In the genomic region with DNA sequence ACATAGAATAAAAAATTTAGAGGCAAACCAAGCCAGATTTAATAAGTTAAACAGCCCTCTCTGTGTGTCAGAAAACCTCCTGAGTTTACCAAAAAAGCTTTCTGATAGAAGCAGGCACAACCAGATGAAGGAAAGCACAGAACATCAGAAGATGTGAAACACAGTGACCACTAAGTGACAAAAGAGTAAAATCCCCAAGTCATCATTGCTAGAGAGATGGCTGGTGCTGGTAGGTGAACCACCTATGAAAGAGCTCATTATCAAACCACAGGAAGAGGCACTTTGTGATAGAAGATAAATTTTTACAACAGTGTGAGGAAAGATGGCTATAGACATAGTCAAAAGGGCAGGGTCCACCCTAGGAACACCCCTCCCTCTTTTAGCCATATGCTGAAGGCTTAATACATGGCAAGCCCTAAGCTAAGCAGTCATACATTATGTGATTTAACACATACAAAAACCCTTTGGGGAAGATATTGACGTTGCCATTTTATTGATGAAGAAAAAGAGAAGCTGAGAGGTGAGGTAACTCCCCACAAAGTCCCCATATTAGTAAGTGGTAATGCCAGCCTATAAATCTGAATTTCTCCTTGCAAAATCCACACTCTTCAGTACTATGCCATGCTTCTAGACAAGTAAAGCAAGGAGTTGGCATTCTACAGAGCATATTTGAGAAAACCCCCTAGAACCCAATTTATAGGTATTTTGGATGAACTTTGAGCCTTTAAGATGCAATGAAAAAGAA, we compare ENCODE assay signal across 21 cellular contexts.
"Had no signal": no experiment of that assay in that cellular context is flagged by ENCODE, and none has a peak within 500 bp of the region (broad histone marks: within the 10 kb centered on the region; RNA-seq: fewer than 3 reads in every experiment).

No MANE protein-coding gene starts in this region.

- H3K4me3 ChIP-seq: dorsolateral prefrontal cortex, lower lobe of right lung, prostate gland, sigmoid colon, thoracic aorta, tibial nerve, upper lobe of left lung had no signal

- H3K9me3 ChIP-seq: lower lobe of right lung, prostate gland, sigmoid colon, thoracic aorta had no signal

- ATAC-seq: left ventricle myocardium superior; lower lobe of right lung; naive thymus-derived CD8-positive, alpha-beta T cell; right cardiac atrium; stimulated activated effector memory CD8-positive, alpha-beta T cell treated with anti-CD3 and anti-CD28 coated beads, Interleukin-12 subunit alpha, Interleukin-12 subunit beta, amount 100 ng/mL, for 72 hours had no signal

- H3K4me1 ChIP-seq: lower lobe of right lung, prostate gland, sigmoid colon, tibial nerve, upper lobe of left lung had no signal

- H3K27ac ChIP-seq: dorsolateral prefrontal cortex, lower lobe of right lung, prostate gland, sigmoid colon, thoracic aorta, tibial nerve, upper lobe of left lung had no signal

- H3K36me3 ChIP-seq: lower lobe of right lung, prostate gland, sigmoid colon, thoracic aorta, tibial nerve, upper lobe of left lung had no signal

- DNase-seq: dorsolateral prefrontal cortex; effector CD4-positive, alpha-beta T cell; hypothalamus; immature natural killer cell; islet precursor cell; kidney glomerular epithelial cell; left ventricle myocardium superior; lower lobe of right lung; naive thymus-derived CD8-positive, alpha-beta T cell; nephron progenitor cell; nucleus accumbens; right cardiac atrium; sigmoid colon; stimulated activated CD4-positive, alpha-beta T cell treated with anti-CD3 and anti-CD28 coated beads, Interleukin-2, amount 100 ng/mL, for 24 hours; stimulated activated CD4-positive, alpha-beta T cell treated with anti-CD3 and anti-CD28 coated beads, Interleukin-4, amount 100 ng/mL, for 24 hours; stimulated activated naive CD4-positive, alpha-beta T cell treated with Interleukin-2 at 50 U/mL for 16 hours; upper lobe of left lung had no signal

- H3K27me3 ChIP-seq: dorsolateral prefrontal cortex, sigmoid colon, tibial nerve, upper lobe of left lung had no signal
